ENCODE assay signal across 1 cellular context in the genomic region with DNA sequence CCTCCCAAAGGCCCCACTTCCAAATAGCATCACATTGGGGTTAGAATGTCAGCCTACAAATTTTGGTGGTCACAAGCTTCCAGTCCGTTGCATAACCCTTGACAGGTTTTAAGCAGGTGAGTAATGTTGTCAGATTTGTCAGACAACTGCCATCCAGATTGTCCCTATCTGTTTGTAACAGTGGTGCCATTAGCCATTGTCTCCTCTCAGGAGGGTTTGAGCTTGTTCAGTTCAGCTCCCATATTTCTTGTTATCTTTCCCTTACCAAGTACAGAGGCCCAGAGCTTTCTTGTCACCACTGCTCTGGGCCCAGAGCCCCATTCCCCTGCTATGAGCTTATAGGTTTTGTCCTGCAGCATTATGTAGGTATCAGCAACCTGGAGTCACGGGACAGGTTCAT.
A peak's percentile ranks its signal among the peaks of the same experiment; 100 is the strongest.
TF ChIP-seq lines count a peak whose summit lies in the region.

No MANE protein-coding gene starts in this region.

TF ChIP-seq in K562, 482 proteins besides CTCF, POLR2A, EP300 and RAD21 (continues in another document):
- no peak for TF ChIP-seq BCL6 (CRISPR knock-in tag; IDR thresholded peaks at IDR 0.05)
- no peak for TF ChIP-seq ZBTB1 (CRISPR knock-in tag; IDR thresholded peaks at IDR 0.05; ENCODE audit: borderline replicate concordance, low read depth)
- TF ChIP-seq, protein P1, sequence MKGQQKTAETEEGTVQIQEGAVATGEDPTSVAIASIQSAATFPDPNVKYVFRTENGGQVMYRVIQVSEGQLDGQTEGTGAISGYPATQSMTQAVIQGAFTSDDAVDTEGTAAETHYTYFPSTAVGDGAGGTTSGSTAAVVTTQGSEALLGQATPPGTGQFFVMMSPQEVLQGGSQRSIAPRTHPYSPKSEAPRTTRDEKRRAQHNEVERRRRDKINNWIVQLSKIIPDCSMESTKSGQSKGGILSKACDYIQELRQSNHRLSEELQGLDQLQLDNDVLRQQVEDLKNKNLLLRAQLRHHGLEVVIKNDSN (CRISPR knock-in tag; IDR thresholded peaks at IDR 0.05), result no peak
- TF ChIP-seq TRIM24 (IDR thresholded peaks at IDR 0.05), result 0 out of 4 replicates have a peak, but pooled peaks of 1 of the 2 experiments have one; percentile 53
- peak; percentile 85 for TF ChIP-seq CBFA2T3 (IDR thresholded peaks at IDR 0.05)
- no peak for TF ChIP-seq KDM1A (IDR thresholded peaks at IDR 0.05)
- TF ChIP-seq, protein P2, sequence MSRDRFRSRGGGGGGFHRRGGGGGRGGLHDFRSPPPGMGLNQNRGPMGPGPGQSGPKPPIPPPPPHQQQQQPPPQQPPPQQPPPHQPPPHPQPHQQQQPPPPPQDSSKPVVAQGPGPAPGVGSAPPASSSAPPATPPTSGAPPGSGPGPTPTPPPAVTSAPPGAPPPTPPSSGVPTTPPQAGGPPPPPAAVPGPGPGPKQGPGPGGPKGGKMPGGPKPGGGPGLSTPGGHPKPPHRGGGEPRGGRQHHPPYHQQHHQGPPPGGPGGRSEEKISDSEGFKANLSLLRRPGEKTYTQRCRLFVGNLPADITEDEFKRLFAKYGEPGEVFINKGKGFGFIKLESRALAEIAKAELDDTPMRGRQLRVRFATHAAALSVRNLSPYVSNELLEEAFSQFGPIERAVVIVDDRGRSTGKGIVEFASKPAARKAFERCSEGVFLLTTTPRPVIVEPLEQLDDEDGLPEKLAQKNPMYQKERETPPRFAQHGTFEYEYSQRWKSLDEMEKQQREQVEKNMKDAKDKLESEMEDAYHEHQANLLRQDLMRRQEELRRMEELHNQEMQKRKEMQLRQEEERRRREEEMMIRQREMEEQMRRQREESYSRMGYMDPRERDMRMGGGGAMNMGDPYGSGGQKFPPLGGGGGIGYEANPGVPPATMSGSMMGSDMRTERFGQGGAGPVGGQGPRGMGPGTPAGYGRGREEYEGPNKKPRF (IDR thresholded peaks at IDR 0.05; ENCODE audit: low read depth, low read length), result no peak
- no peak for TF ChIP-seq ZNF436 (CRISPR knock-in tag; IDR thresholded peaks at IDR 0.05)
- peak; percentile 61 for TF ChIP-seq ARID1B (IDR thresholded peaks at IDR 0.05)
- TF ChIP-seq SOX6 (IDR thresholded peaks at IDR 0.05), result peak; percentile 73
- TF ChIP-seq, protein P3, sequence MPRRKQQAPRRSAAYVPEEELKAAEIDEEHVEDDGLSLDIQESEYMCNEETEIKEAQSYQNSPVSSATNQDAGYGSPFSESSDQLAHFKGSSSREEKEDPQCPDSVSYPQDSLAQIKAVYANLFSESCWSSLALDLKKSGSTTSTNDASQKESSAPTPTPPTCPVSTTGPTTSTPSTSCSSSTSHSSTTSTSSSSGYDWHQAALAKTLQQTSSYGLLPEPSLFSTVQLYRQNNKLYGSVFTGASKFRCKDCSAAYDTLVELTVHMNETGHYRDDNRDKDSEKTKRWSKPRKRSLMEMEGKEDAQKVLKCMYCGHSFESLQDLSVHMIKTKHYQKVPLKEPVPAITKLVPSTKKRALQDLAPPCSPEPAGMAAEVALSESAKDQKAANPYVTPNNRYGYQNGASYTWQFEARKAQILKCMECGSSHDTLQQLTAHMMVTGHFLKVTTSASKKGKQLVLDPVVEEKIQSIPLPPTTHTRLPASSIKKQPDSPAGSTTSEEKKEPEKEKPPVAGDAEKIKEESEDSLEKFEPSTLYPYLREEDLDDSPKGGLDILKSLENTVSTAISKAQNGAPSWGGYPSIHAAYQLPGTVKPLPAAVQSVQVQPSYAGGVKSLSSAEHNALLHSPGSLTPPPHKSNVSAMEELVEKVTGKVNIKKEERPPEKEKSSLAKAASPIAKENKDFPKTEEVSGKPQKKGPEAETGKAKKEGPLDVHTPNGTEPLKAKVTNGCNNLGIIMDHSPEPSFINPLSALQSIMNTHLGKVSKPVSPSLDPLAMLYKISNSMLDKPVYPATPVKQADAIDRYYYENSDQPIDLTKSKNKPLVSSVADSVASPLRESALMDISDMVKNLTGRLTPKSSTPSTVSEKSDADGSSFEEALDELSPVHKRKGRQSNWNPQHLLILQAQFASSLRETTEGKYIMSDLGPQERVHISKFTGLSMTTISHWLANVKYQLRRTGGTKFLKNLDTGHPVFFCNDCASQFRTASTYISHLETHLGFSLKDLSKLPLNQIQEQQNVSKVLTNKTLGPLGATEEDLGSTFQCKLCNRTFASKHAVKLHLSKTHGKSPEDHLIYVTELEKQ (CRISPR knock-in tag; IDR thresholded peaks at IDR 0.05), result no peak
- no peak for TF ChIP-seq ZNF224 (CRISPR knock-in tag; IDR thresholded peaks at IDR 0.05)
- TF ChIP-seq, protein P4, sequence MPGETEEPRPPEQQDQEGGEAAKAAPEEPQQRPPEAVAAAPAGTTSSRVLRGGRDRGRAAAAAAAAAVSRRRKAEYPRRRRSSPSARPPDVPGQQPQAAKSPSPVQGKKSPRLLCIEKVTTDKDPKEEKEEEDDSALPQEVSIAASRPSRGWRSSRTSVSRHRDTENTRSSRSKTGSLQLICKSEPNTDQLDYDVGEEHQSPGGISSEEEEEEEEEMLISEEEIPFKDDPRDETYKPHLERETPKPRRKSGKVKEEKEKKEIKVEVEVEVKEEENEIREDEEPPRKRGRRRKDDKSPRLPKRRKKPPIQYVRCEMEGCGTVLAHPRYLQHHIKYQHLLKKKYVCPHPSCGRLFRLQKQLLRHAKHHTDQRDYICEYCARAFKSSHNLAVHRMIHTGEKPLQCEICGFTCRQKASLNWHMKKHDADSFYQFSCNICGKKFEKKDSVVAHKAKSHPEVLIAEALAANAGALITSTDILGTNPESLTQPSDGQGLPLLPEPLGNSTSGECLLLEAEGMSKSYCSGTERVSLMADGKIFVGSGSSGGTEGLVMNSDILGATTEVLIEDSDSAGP (CRISPR knock-in tag; IDR thresholded peaks at IDR 0.05), result no peak
- TF ChIP-seq CREM (IDR thresholded peaks at IDR 0.05; ENCODE audit: low read depth), result no peak
- TF ChIP-seq HNRNPL (IDR thresholded peaks at IDR 0.05; ENCODE audit: low read depth, low read length), result no peak
- no peak for TF ChIP-seq MTA3 (IDR thresholded peaks at IDR 0.05; ENCODE audit: borderline replicate concordance)
- no peak for TF ChIP-seq ZNF174 (CRISPR knock-in tag; IDR thresholded peaks at IDR 0.05)
- TF ChIP-seq SREBF2 (CRISPR knock-in tag; IDR thresholded peaks at IDR 0.05), result no peak
- TF ChIP-seq, protein P5, sequence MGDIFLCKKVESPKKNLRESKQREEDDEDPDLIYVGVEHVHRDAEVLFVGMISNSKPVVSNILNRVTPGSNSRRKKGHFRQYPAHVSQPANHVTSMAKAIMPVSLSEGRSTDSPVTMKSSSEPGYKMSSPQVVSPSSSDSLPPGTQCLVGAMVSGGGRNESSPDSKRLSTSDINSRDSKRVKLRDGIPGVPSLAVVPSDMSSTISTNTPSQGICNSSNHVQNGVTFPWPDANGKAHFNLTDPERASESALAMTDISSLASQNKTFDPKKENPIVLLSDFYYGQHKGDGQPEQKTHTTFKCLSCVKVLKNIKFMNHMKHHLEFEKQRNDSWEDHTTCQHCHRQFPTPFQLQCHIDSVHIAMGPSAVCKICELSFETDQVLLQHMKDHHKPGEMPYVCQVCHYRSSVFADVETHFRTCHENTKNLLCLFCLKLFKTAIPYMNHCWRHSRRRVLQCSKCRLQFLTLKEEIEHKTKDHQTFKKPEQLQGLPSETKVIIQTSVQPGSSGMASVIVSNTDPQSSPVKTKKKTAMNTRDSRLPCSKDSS (IDR thresholded peaks at IDR 0.05; ENCODE audit: low read depth, partially characterized antibody), result no peak
- TF ChIP-seq, protein P6, sequence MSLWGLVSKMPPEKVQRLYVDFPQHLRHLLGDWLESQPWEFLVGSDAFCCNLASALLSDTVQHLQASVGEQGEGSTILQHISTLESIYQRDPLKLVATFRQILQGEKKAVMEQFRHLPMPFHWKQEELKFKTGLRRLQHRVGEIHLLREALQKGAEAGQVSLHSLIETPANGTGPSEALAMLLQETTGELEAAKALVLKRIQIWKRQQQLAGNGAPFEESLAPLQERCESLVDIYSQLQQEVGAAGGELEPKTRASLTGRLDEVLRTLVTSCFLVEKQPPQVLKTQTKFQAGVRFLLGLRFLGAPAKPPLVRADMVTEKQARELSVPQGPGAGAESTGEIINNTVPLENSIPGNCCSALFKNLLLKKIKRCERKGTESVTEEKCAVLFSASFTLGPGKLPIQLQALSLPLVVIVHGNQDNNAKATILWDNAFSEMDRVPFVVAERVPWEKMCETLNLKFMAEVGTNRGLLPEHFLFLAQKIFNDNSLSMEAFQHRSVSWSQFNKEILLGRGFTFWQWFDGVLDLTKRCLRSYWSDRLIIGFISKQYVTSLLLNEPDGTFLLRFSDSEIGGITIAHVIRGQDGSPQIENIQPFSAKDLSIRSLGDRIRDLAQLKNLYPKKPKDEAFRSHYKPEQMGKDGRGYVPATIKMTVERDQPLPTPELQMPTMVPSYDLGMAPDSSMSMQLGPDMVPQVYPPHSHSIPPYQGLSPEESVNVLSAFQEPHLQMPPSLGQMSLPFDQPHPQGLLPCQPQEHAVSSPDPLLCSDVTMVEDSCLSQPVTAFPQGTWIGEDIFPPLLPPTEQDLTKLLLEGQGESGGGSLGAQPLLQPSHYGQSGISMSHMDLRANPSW (CRISPR knock-in tag; IDR thresholded peaks at IDR 0.05), result no peak
- 0 out of 2 replicates have a peak, but pooled peaks have one; percentile 10 for TF ChIP-seq NFIC (IDR thresholded peaks at IDR 0.05)
- TF ChIP-seq SAFB (IDR thresholded peaks at IDR 0.05; ENCODE audit: borderline replicate concordance, low read depth, low read length), result no peak
- no peak for TF ChIP-seq ZC3H8 (IDR thresholded peaks at IDR 0.05)
- TF ChIP-seq, protein P7, sequence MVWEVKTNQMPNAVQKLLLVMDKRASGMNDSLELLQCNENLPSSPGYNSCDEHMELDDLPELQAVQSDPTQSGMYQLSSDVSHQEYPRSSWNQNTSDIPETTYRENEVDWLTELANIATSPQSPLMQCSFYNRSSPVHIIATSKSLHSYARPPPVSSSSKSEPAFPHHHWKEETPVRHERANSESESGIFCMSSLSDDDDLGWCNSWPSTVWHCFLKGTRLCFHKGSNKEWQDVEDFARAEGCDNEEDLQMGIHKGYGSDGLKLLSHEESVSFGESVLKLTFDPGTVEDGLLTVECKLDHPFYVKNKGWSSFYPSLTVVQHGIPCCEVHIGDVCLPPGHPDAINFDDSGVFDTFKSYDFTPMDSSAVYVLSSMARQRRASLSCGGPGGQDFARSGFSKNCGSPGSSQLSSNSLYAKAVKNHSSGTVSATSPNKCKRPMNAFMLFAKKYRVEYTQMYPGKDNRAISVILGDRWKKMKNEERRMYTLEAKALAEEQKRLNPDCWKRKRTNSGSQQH (CRISPR knock-in tag; IDR thresholded peaks at IDR 0.05), result no peak
- TF ChIP-seq, protein P8, sequence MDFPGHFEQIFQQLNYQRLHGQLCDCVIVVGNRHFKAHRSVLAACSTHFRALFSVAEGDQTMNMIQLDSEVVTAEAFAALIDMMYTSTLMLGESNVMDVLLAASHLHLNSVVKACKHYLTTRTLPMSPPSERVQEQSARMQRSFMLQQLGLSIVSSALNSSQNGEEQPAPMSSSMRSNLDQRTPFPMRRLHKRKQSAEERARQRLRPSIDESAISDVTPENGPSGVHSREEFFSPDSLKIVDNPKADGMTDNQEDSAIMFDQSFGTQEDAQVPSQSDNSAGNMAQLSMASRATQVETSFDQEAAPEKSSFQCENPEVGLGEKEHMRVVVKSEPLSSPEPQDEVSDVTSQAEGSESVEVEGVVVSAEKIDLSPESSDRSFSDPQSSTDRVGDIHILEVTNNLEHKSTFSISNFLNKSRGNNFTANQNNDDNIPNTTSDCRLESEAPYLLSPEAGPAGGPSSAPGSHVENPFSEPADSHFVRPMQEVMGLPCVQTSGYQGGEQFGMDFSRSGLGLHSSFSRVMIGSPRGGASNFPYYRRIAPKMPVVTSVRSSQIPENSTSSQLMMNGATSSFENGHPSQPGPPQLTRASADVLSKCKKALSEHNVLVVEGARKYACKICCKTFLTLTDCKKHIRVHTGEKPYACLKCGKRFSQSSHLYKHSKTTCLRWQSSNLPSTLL (IDR thresholded peaks at IDR 0.05), result no peak
- TF ChIP-seq TCF3 (CRISPR knock-in tag; IDR thresholded peaks at IDR 0.05), result peak; percentile 72
- TF ChIP-seq, protein P9, sequence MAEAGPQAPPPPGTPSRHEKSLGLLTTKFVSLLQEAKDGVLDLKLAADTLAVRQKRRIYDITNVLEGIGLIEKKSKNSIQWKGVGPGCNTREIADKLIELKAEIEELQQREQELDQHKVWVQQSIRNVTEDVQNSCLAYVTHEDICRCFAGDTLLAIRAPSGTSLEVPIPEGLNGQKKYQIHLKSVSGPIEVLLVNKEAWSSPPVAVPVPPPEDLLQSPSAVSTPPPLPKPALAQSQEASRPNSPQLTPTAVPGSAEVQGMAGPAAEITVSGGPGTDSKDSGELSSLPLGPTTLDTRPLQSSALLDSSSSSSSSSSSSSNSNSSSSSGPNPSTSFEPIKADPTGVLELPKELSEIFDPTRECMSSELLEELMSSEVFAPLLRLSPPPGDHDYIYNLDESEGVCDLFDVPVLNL (CRISPR knock-in tag; IDR thresholded peaks at IDR 0.05; ENCODE audit: low read depth), result no peak
- no peak for TF ChIP-seq ZNF696 (CRISPR knock-in tag; conservative IDR thresholded peaks at IDR 0.05)
- no peak for TF ChIP-seq RFX5 (IDR thresholded peaks at IDR 0.05; ENCODE audit: low read depth, low read length)
- no peak for TF ChIP-seq SRF (CRISPR knock-in tag; IDR thresholded peaks at IDR 0.05)
- TF ChIP-seq RCOR1 (IDR thresholded peaks at IDR 0.05; ENCODE audit: borderline replicate concordance in 1 of 2, low read depth in 2 of 2, low read length in 2 of 2), result peak in 1 of 2 experiments; percentile 24; a peak in 1 of 4 replicates
- no peak for TF ChIP-seq ERF (CRISPR knock-in tag; IDR thresholded peaks at IDR 0.05)
- no peak for TF ChIP-seq ZNF274 (IDR thresholded peaks at IDR 0.05; ENCODE audit: borderline replicate concordance, low read depth, low read length)
- no peak for TF ChIP-seq ZNF217 (CRISPR knock-in tag; IDR thresholded peaks at IDR 0.05)
- peak; percentile 39; the same call in 1 of the 2 replicates for TF ChIP-seq NCOR1 (IDR thresholded peaks at IDR 0.05)
- TF ChIP-seq ZFPM2 (CRISPR knock-in tag; IDR thresholded peaks at IDR 0.05), result no peak
- no peak for TF ChIP-seq HMG20A (CRISPR knock-in tag; conservative IDR thresholded peaks at IDR 0.05)
- no peak for TF ChIP-seq NUFIP1 (IDR thresholded peaks at IDR 0.05; ENCODE audit: partially characterized antibody)
- no peak for TF ChIP-seq ETS2 (tag; IDR thresholded peaks at IDR 0.05; ENCODE audit: borderline replicate concordance, poor library complexity, severe bottlenecking)
- TF ChIP-seq HMG20B (CRISPR knock-in tag; IDR thresholded peaks at IDR 0.05), result no peak
- TF ChIP-seq, protein P10, sequence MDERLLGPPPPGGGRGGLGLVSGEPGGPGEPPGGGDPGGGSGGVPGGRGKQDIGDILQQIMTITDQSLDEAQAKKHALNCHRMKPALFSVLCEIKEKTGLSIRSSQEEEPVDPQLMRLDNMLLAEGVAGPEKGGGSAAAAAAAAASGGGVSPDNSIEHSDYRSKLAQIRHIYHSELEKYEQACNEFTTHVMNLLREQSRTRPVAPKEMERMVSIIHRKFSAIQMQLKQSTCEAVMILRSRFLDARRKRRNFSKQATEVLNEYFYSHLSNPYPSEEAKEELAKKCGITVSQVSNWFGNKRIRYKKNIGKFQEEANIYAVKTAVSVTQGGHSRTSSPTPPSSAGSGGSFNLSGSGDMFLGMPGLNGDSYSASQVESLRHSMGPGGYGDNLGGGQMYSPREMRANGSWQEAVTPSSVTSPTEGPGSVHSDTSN (CRISPR knock-in tag; IDR thresholded peaks at IDR 0.05; ENCODE audit: low read depth), result no peak
- TF ChIP-seq, protein P10 (tag; conservative IDR thresholded peaks at IDR 0.05; ENCODE audit: low read depth), result peak; percentile 48
